In genomic region chr7:23246540-23246939, GRCh38 we compare ENCODE assay signal across 9 cellular contexts. TPM values are rescaled to one million over a fixed set of nuclear protein-coding genes. Genes with fewer than 3 reads are reported as not detected.
A peak's percentile ranks its signal among the peaks of the same experiment; 100 is the strongest.
DNase-seq lines count a peak whose midpoint lies in the region; ATAC-seq and TF ChIP-seq lines count a peak whose summit lies in the region.
"Had no signal": no experiment of that assay in that cellular context is flagged by ENCODE, and none has a peak within 500 bp of the region (broad histone marks: within the 10 kb centered on the region; RNA-seq: fewer than 3 reads in every experiment).

Gene GPNMB (plus strand): TSS chr7:23246775. CDS start chr7:23246858, 83 bp downstream.

- WGBS in esophagus squamous epithelium, 2 donors = 16 to 37% methylated on average over 7 of the region's 7 CpGs

- CTCF ChIA-PET in AG04449 (lab: Yijun Ruan, JAX) = interaction anchor here (1.2 to 3.0 kb wide), 6 partner anchors 13 to 61 kb away, joined by 3 to 20 read pairs (median 8); no protein-coding TSS in a partner anchor

- peaks cover 1 to 16% (median 5%) of the 10 kb centered on the region in 7 donors for H3K9me3 Mint-ChIP-seq in naive B cell

- peaks cover 5 to 16% (median 7%) of the 10 kb centered on the region in 3 donors for H3K4me1 Mint-ChIP-seq in naive B cell

- peaks cover 10 to 60% (median 21%) of the 10 kb centered on the region in 3 donors for H3K4me1 ChIP-seq in esophagus squamous epithelium

- H3K9me3 ChIP-seq in esophagus squamous epithelium = no peaks in the 10 kb centered on the region

- TF ChIP-seq CTCF in AG04449 (IDR thresholded peaks at IDR 0.05; ENCODE audit: insufficient read depth, low read length, missing control alignments) = no peak
- no peak for TF ChIP-seq CTCF in esophagus squamous epithelium (IDR thresholded peaks at IDR 0.05)

- peak in 2 of 4 donors; percentile 75 to 86 for TF ChIP-seq POLR2A in esophagus squamous epithelium (IDR thresholded peaks at IDR 0.05)

- H3K4me3 Mint-ChIP-seq in naive B cell = peak within 1 kb of the TSS in 6 of 8 donors; percentile 21 to 75 (median 54)

- peak within 1 kb of the TSS; percentile 57 for H3K4me3 ChIP-seq in AG04449 (ENCODE audit: low read depth, low read length)
- H3K4me3 ChIP-seq in esophagus squamous epithelium = peak within 1 kb of the TSS; percentile 44 to 65 (median 56)

- intact Hi-C loops in esophagus squamous epithelium (cut with DNase I) = no loop called here

- no peak for ATAC-seq in naive B cell (ENCODE audit: low read depth in 2 of 2)
- ATAC-seq in GM18520 (IDR thresholded peaks at IDR 0.05; ENCODE audit: unreplicated experiment) = no peak

- peaks cover 54 to 76% (median 71%) of the 10 kb centered on the region in 3 donors for H3K27me3 Mint-ChIP-seq in naive B cell

- peaks cover 6 to 8% of the 10 kb centered on the region in 2 donors for H3K36me3 Mint-ChIP-seq in naive B cell

- no peak within 1 kb of the TSS for H3K27ac Mint-ChIP-seq in naive B cell

- peaks cover 0 to under 1% (median 0%) of the 10 kb centered on the region in 3 donors for H3K36me3 ChIP-seq in esophagus squamous epithelium

- peak; percentile 93 for DNase-seq in AG04449 (ENCODE audit: low read depth, low spot score)
- peak; percentile 69 for DNase-seq in NCI-H2227 treated with DMSO at 0.1 percent for 48 hours (lab: John Stamatoyannopoulos, UW)
- DNase-seq in esophagus squamous epithelium (lab: John Stamatoyannopoulos, UW) = no peak
- DNase-seq in naive B cell = no peak
- no peak for DNase-seq in stimulated activated CD4-positive, alpha-beta T cell treated with anti-CD3 and anti-CD28 coated beads, Interleukin-12 subunit alpha, Interleukin-12 subunit beta, amount 100 ng/mL, for 4 hours
- no peak for DNase-seq in T-helper 2 cell
- no peak for DNase-seq in activated T-cell treated with anti-CD3 and anti-CD28 coated beads, Interleukin-2, amount 50 U/mL, for 48 hours
- DNase-seq: NCI-H1417 treated with DMSO at 0.1 percent for 48 hours had no signal

- peak within 1 kb of the TSS; percentile 83 to 86 (median 84) for H3K27ac ChIP-seq in esophagus squamous epithelium

- H3K27me3 ChIP-seq in esophagus squamous epithelium = peaks cover 0 to 25% (median 0%) of the 10 kb centered on the region in 4 donors

- POLR2A ChIA-PET in AG04449 (lab: Yijun Ruan, JAX) = interaction anchor here (1.0 kb wide), 1 partner anchor 13 kb away, joined by 3 read pairs; no protein-coding TSS in a partner anchor

RNA-seq across cellular contexts. Expression of gene GPNMB, which starts in this region (rescaled TPM):
- 100 to 1,000 TPM in 2 of 4 donors, 10 to 100 TPM in 2; 34.5 to 187 (median 107) TPM for total RNA-seq in esophagus squamous epithelium
- polyA plus RNA-seq in naive B cell (ENCODE audit: low read depth in 6 of 6) = not detected

Comparison
In these comparisons a context has a peak if more than half of its experiments do, and no peak if none do; other contexts are left out.
1. DNase-seq: peak in AG04449 (single experiment) and NCI-H2227 treated with DMSO at 0.1 percent for 48 hours (single experiment); none in esophagus squamous epithelium (single experiment), naive B cell (single experiment), stimulated activated CD4-positive, alpha-beta T cell treated with anti-CD3 and anti-CD28 coated beads, Interleukin-12 subunit alpha, Interleukin-12 subunit beta, amount 100 ng/mL, for 4 hours (single experiment), T-helper 2 cell (0 of 5) and activated T-cell treated with anti-CD3 and anti-CD28 coated beads, Interleukin-2, amount 50 U/mL, for 48 hours (0 of 2).